ENCODE assay signal across 17 cellular contexts in genomic region chr16:14353340-14353739, GRCh38.
DNase-seq lines count a peak whose midpoint lies in the region; ATAC-seq and TF ChIP-seq lines count a peak whose summit lies in the region.
"Had no signal": no experiment of that assay in that cellular context is flagged by ENCODE, and none has a peak within 500 bp of the region (broad histone marks: within the 10 kb centered on the region; RNA-seq: fewer than 3 reads in every experiment).

No MANE protein-coding gene starts in this region.

- H3K9me3 Mint-ChIP-seq in CD4-positive, alpha-beta T cell = no peaks in the 10 kb centered on the region
- no peaks in the 10 kb centered on the region; a peak in 2 of 5 replicates for H3K9me3 Mint-ChIP-seq in H9

- H4K91ac ChIP-seq in H9 (ENCODE audit: insufficient read length, low read depth, low read length) = no peak overlapping the region

- H2BK12ac ChIP-seq in H9 (ENCODE audit: insufficient read length, low read depth, low read length) = no peak overlapping the region

- no peaks in the 10 kb centered on the region for H3K36me3 ChIP-seq in left lung
- H3K36me3 ChIP-seq: SJCRH30 had no signal

- H3K4me3 ChIP-seq in left lung = no peak overlapping the region
- H3K4me3 ChIP-seq: GM12878, SJCRH30 had no signal

- H3K27ac ChIP-seq in CD4-positive, alpha-beta T cell (ENCODE audit: low read depth, low read length) = no peak overlapping the region
- no peak overlapping the region for H3K27ac ChIP-seq in H9 (ENCODE audit: insufficient read length, low read depth, low read length)
- H3K27ac ChIP-seq in left lung = no peak overlapping the region
- H3K27ac ChIP-seq: SJCRH30 had no signal

- no peak overlapping the region for H3K14ac ChIP-seq in H9 (ENCODE audit: insufficient read depth, low read length)

- H3K27ac Mint-ChIP-seq in CD4-positive, alpha-beta T cell = no peak overlapping the region
- 0 out of 7 replicates have a peak overlapping the region, but pooled peaks of 1 of the 3 experiments have one; percentile 18 for H3K27ac Mint-ChIP-seq in H9

- DNase-seq in CD4-positive, alpha-beta T cell = no peak
- peak; percentile 56 for DNase-seq in H9
- DNase-seq in RPMI8226 = peak; percentile 26
- no peak for DNase-seq in left lung
- DNase-seq: ACHN, DMS153, GF-D8, KG1, MV-4-11, NCI-H1436 treated with DMSO at 0.1 percent for 48 hours, NCI-H510A, NCI-H748 treated with DMSO at 0.1 percent for 48 hours, SJCRH30 had no signal

- WGBS in H9 (ENCODE audit: extremely low coverage, insufficient read length, low lambda C conversion rate) = no CpG with 5 or more reads among the region's 6 CpGs

- no peak overlapping the region for H3K9ac ChIP-seq in H9 (ENCODE audit: extremely low read depth, insufficient read length, low read length)

- no peak overlapping the region for H2BK5ac ChIP-seq in H9 (ENCODE audit: insufficient read length, low read length)

- H3T11ph ChIP-seq in H9 (ENCODE audit: low read length) = no peak overlapping the region

- no peak overlapping the region for H4K5ac ChIP-seq in H9 (ENCODE audit: insufficient read length, low read depth, low read length)

- H3K4me1 Mint-ChIP-seq in CD4-positive, alpha-beta T cell (ENCODE audit: low read depth) = peaks cover 10% of the 10 kb centered on the region
- H3K4me1 Mint-ChIP-seq in H9 = peaks cover 14 to 19% of the 10 kb centered on the region in 2 experiments

- H4K20me1 ChIP-seq in H9 (ENCODE audit: control insufficient read depth, insufficient read depth, insufficient read length) = no peaks in the 10 kb centered on the region

- H3K27me3 Mint-ChIP-seq in CD4-positive, alpha-beta T cell = no peaks in the 10 kb centered on the region
- no peaks in the 10 kb centered on the region; the same call in 1 of the 2 replicates for H3K27me3 Mint-ChIP-seq in H9 (ENCODE audit: low read depth)

- H3K4me1 ChIP-seq in H9 (ENCODE audit: insufficient read depth, low read length) (no peaks in the 10 kb centered on the region; the same call in 1 of the 2 replicates), left lung (peaks cover 0 to 3% of the 10 kb centered on the region in 2 donors)
- H3K4me1 ChIP-seq: SJCRH30 had no signal

- H3K79me2 ChIP-seq in H9 (ENCODE audit: insufficient read depth, low read length) = no peaks in the 10 kb centered on the region

- no peak for TF ChIP-seq CTCF in CD4-positive, alpha-beta T cell (IDR thresholded peaks at IDR 0.05)
- TF ChIP-seq CTCF in H9 (conservative IDR thresholded peaks at IDR 0.05) (no peak), left lung (IDR thresholded peaks at IDR 0.05) (no peak)

- H3K9me3 ChIP-seq in CD4-positive, alpha-beta T cell (ENCODE audit: control insufficient read depth, low read length) = no peaks in the 10 kb centered on the region
- H3K9me3 ChIP-seq in H9 (ENCODE audit: control insufficient read depth, low read depth, low read length) (no peaks in the 10 kb centered on the region), left lung (no peaks in the 10 kb centered on the region)
- H3K9me3 ChIP-seq: SJCRH30 had no signal

- no peak overlapping the region for H3K4ac ChIP-seq in H9 (ENCODE audit: low read depth, low read length)

- CTCF ChIA-PET in CD4-positive, alpha-beta T cell (lab: Charles Lee) = no interaction called here

- no peaks in the 10 kb centered on the region for H3K36me3 Mint-ChIP-seq in CD4-positive, alpha-beta T cell (ENCODE audit: low read depth)
- no peaks in the 10 kb centered on the region; a peak in 1 of 7 replicates for H3K36me3 Mint-ChIP-seq in H9 (ENCODE audit: insufficient read depth in 1 of 3, low read depth in 3 of 3)

- TF ChIP-seq POLR2A in GM18505 (IDR thresholded peaks at IDR 0.05; ENCODE audit: borderline replicate concordance, extremely low read depth, insufficient read depth, insufficient read length) = no peak

- H2BK120ac ChIP-seq in H9 (ENCODE audit: low read depth, low read length, poor library complexity, severe bottlenecking) = no peak overlapping the region

- H2BK15ac ChIP-seq in H9 (ENCODE audit: low read depth, low read length) = no peak overlapping the region

- H3K56ac ChIP-seq in H9 (ENCODE audit: insufficient read length, low read depth, low read length) = no peak overlapping the region

- no peaks in the 10 kb centered on the region for H3K79me1 ChIP-seq in H9 (ENCODE audit: insufficient read depth, low read depth, low read length, poor library complexity, severe bottlenecking)

- no peak overlapping the region for H4K8ac ChIP-seq in H9 (replicated peaks; ENCODE audit: insufficient read length, low read depth, low read length)

- no peak overlapping the region for H2AFZ ChIP-seq in H9 (ENCODE audit: low read length)

- H3K23me2 ChIP-seq in H9 (ENCODE audit: insufficient read length, low read depth, low read length, poor library complexity, severe bottlenecking) = no peaks in the 10 kb centered on the region

- intact Hi-C loops in CD4-positive, alpha-beta T cell (cut with DNase I, micrococcal nuclease) = no loop called here
- intact Hi-C loops in left lung (cut with DNase I) = no loop called here

- no peak overlapping the region for H3K23ac ChIP-seq in H9 (ENCODE audit: insufficient read length, low read depth, low read length)

- POLR2A ChIA-PET in CD4-positive, alpha-beta T cell (lab: Charles Lee) = no interaction called here

- H2BK20ac ChIP-seq in H9 (ENCODE audit: low read depth, low read length, poor library complexity, severe bottlenecking) = no peak overlapping the region

- no peak overlapping the region for H3K18ac ChIP-seq in H9 (ENCODE audit: insufficient read length, low read depth, low read length)

- no peak overlapping the region for H3K4me2 ChIP-seq in H9 (ENCODE audit: insufficient read depth, insufficient read length, low read length)

- ATAC-seq in CD4-positive, alpha-beta T cell (ENCODE audit: poor library complexity) = no peak
- peak; percentile 44 for ATAC-seq in left lung
- no peak for ATAC-seq in GM18505 (IDR thresholded peaks at IDR 0.05; ENCODE audit: unreplicated experiment)
- ATAC-seq in GM18907 (IDR thresholded peaks at IDR 0.05; ENCODE audit: unreplicated experiment) = no peak
- ATAC-seq in GM21723 (IDR thresholded peaks at IDR 0.05; ENCODE audit: unreplicated experiment) = no peak
- ATAC-seq: GM12878 had no signal

- no peaks in the 10 kb centered on the region for H3K27me3 ChIP-seq in CD4-positive, alpha-beta T cell (ENCODE audit: control insufficient read depth, insufficient read depth, low read length)
- H3K27me3 ChIP-seq in H9 (ENCODE audit: insufficient read depth, low read length) (no peaks in the 10 kb centered on the region), left lung (peaks cover 0 to 12% of the 10 kb centered on the region in 2 donors)
- H3K27me3 ChIP-seq: SJCRH30 had no signal

- peak overlapping the region; percentile 38 for H3K4me3 Mint-ChIP-seq in CD4-positive, alpha-beta T cell
- H3K4me3 Mint-ChIP-seq in H9 = no peak overlapping the region

- no peak overlapping the region for H2AK5ac ChIP-seq in H9 (ENCODE audit: insufficient read length, low read length)

Comparison
In these comparisons a context has a peak if more than half of its experiments do, and no peak if none do; other contexts are left out.
1. DNase-seq: peak in H9 (single experiment) and RPMI8226 (single experiment); none in CD4-positive, alpha-beta T cell (0 of 10) and left lung (0 of 2).